Comparison of ENCODE assay signal across 22 cellular contexts in the genomic region with DNA sequence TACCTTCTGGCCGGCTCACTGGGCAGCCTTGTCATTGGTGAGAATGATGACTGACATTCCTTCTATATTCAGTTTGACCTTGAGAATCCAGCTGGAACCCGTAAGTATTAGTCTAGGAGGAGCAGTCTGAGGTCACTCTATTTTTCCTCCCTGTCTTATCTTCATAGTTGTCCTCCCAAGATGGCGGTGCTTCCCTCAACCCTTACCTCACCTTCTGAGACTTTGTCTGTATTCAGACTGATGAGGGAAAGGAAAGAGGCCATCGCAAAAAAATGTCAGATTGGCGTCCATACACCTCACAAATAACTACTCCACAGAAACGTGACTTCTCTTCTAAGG. TPM values are rescaled to one million over a fixed set of nuclear protein-coding genes. Genes with fewer than 3 reads are reported as not detected.
DNase-seq lines count a peak whose midpoint lies in the region; ATAC-seq and TF ChIP-seq lines count a peak whose summit lies in the region.
"Had no signal": no experiment of that assay in that cellular context is flagged by ENCODE, and none has a peak within 500 bp of the region (broad histone marks: within the 10 kb centered on the region; RNA-seq: fewer than 3 reads in every experiment).

No MANE protein-coding gene starts in this region.

- H3K27me3 Mint-ChIP-seq in brain, result peaks cover 6% of the 10 kb centered on the region

- H3K27ac Mint-ChIP-seq in brain, result peak overlapping the region; percentile 93 to 99 (median 94)
- H3K27ac Mint-ChIP-seq: activated CD4-positive, alpha-beta T cell treated with anti-CD3 and anti-CD28 coated beads for 36 hours; activated naive CD4-positive, alpha-beta T cell treated with anti-CD3 and anti-CD28 coated beads, Interleukin-2, amount 10 ng/mL, durations not matched to agents 7 days and 5 days; activated T-cell treated with anti-CD3 and anti-CD28 coated beads, Interleukin-2, amount 50 U/mL, for 72 hours; effector memory CD8-positive, alpha-beta T cell had no signal

- no peak for TF ChIP-seq CTCF in brain (conservative IDR thresholded peaks at IDR 0.05)
- no peak for TF ChIP-seq CTCF in mucosa of descending colon (IDR thresholded peaks at IDR 0.05)
- TF ChIP-seq CTCF in thyroid gland (IDR thresholded peaks at IDR 0.05), result no peak

- 79% methylated on average over 6 of the region's 6 CpGs for WGBS in thyroid gland, 2 donors

- peaks cover 95% of the 10 kb centered on the region for H3K4me1 Mint-ChIP-seq in brain
- H3K4me1 Mint-ChIP-seq: activated CD4-positive, alpha-beta T cell treated with anti-CD3 and anti-CD28 coated beads for 36 hours had no signal

- H3K4me3 ChIP-seq in mucosa of descending colon (no peak overlapping the region), thyroid gland (replicated peaks in 1 of 3) (no peak overlapping the region)
- H3K4me3 ChIP-seq: ascending aorta had no signal

- DNase-seq in NCI-H69 (lab: John Stamatoyannopoulos, UW) (peak; percentile 60), mucosa of descending colon (no peak), thyroid gland (no peak), DMS153 treated with DMSO at 0.1 percent for 48 hours (lab: John Stamatoyannopoulos, UW; ENCODE audit: unreplicated experiment) (no peak), kidney tubule cell (ENCODE audit: low spot score) (no peak)
- DNase-seq: activated CD4-positive, alpha-beta T cell treated with anti-CD3 and anti-CD28 coated beads for 36 hours; activated naive CD4-positive, alpha-beta T cell treated with anti-CD3 and anti-CD28 coated beads, Interleukin-2, amount 10 ng/mL, durations not matched to agents 7 days and 5 days; activated T-cell treated with anti-CD3 and anti-CD28 coated beads, Interleukin-2, amount 50 U/mL, for 72 hours; EL; HCEC 1CT; Karpas-422; RPMI8226; stimulated activated CD8-positive, alpha-beta memory T cell treated with anti-CD3 and anti-CD28 coated beads, Interleukin-4, amount 100 ng/mL, for 48 hours had no signal

- intact Hi-C loops in mucosa of descending colon (cut with DNase I, micrococcal nuclease), result no loop called here
- intact Hi-C loops in thyroid gland (cut with DNase I), result loop anchor here (10.0 kb wide), 1 partner anchor 76 kb away; no protein-coding TSS in a partner anchor

- peak overlapping the region in 4 of 5 experiments; percentile 55 to 81 (median 70) for H3K4me3 Mint-ChIP-seq in brain
- H3K4me3 Mint-ChIP-seq: activated CD4-positive, alpha-beta T cell treated with anti-CD3 and anti-CD28 coated beads for 36 hours; activated naive CD4-positive, alpha-beta T cell treated with anti-CD3 and anti-CD28 coated beads, Interleukin-2, amount 10 ng/mL, durations not matched to agents 7 days and 5 days; activated T-cell treated with anti-CD3 and anti-CD28 coated beads, Interleukin-2, amount 50 U/mL, for 72 hours; effector memory CD8-positive, alpha-beta T cell had no signal

- TF ChIP-seq POLR2A in thyroid gland (IDR thresholded peaks at IDR 0.05), result no peak

- ATAC-seq in mucosa of descending colon (peak; percentile 14), GM21526 (IDR thresholded peaks at IDR 0.05; ENCODE audit: low FRiP score, unreplicated experiment) (no peak)
- ATAC-seq: activated CD4-positive, alpha-beta T cell treated with anti-CD3 and anti-CD28 coated beads for 36 hours; activated T-cell treated with anti-CD3 and anti-CD28 coated beads, Interleukin-2, amount 50 U/mL, for 72 hours had no signal

- H3K36me3 Mint-ChIP-seq in brain, result no peaks in the 10 kb centered on the region
- H3K36me3 Mint-ChIP-seq: activated naive CD4-positive, alpha-beta T cell treated with anti-CD3 and anti-CD28 coated beads, Interleukin-2, amount 10 ng/mL, durations not matched to agents 7 days and 5 days had no signal

- H3K27me3 ChIP-seq in thyroid gland, result no peaks in the 10 kb centered on the region
- H3K27me3 ChIP-seq: ascending aorta had no signal

- H3K9me3 Mint-ChIP-seq in brain, result no peaks in the 10 kb centered on the region
- H3K9me3 Mint-ChIP-seq: activated naive CD4-positive, alpha-beta T cell treated with anti-CD3 and anti-CD28 coated beads, Interleukin-2, amount 10 ng/mL, durations not matched to agents 7 days and 5 days; activated T-cell treated with anti-CD3 and anti-CD28 coated beads, Interleukin-2, amount 50 U/mL, for 72 hours; effector memory CD8-positive, alpha-beta T cell had no signal

- H3K36me3 ChIP-seq in mucosa of descending colon (ENCODE audit: low read depth) (no peaks in the 10 kb centered on the region), thyroid gland (no peaks in the 10 kb centered on the region)
- H3K36me3 ChIP-seq: ascending aorta, neutrophil had no signal

- H3K27ac ChIP-seq in thyroid gland, result peak overlapping the region; percentile 1 to 62 (median 43)
- H3K27ac ChIP-seq: ascending aorta, neutrophil had no signal

- no peaks in the 10 kb centered on the region for H3K9me3 ChIP-seq in mucosa of descending colon
- H3K9me3 ChIP-seq in thyroid gland, result no peaks in the 10 kb centered on the region
- H3K9me3 ChIP-seq: ascending aorta, neutrophil had no signal

- H3K4me1 ChIP-seq in mucosa of descending colon (ENCODE audit: low read depth) (peaks cover 27% of the 10 kb centered on the region), thyroid gland (peaks cover 61 to 62% of the 10 kb centered on the region in 2 donors)
- H3K4me1 ChIP-seq: ascending aorta had no signal

RNA-seq across cellular contexts. Expression of a gene that starts 6.0 kb away (rescaled TPM):
- 50.5 TPM for polyA plus RNA-seq in brain (ENCODE audit: insufficient read depth, low read depth, low replicate concordance)
- total RNA-seq in mucosa of descending colon (10 to 100 TPM; 18.3 to 35.1 (median 28.6) TPM), thyroid gland (10 to 100 TPM; 18.1 to 27.1 (median 25.6) TPM)

RNA-seq across cellular contexts. Expression of a gene that starts 17.2 kb away (rescaled TPM):
- polyA plus RNA-seq in brain (ENCODE audit: insufficient read depth, low read depth, low replicate concordance), result 0.36 TPM
- under 1 TPM in 1 of 3 donors, not detected in 2; 0.41 TPM for total RNA-seq in mucosa of descending colon
- not detected for total RNA-seq in thyroid gland
- total RNA-seq: activated CD4-positive, alpha-beta T cell treated with anti-CD3 and anti-CD28 coated beads for 36 hours; activated T-cell treated with anti-CD3 and anti-CD28 coated beads, Interleukin-2, amount 50 U/mL, for 72 hours; ascending aorta; chondrocyte; HT1080; temporal lobe had no signal
- polyA plus RNA-seq: liver had no signal
